In genomic region chr1:153588033-153588432, GRCh38 we compare ENCODE assay signal across 4 cellular contexts. TPM values are rescaled to one million over a fixed set of nuclear protein-coding genes. Genes with fewer than 3 reads are reported as not detected.
"Had no signal": no experiment of that assay in that cellular context is flagged by ENCODE, and none has a peak within 500 bp of the region (broad histone marks: within the 10 kb centered on the region; RNA-seq: fewer than 3 reads in every experiment).

No MANE protein-coding gene starts in this region.

RNA-seq across cellular contexts. Expression of gene S100A2, which starts 22.4 kb away (rescaled TPM):
- total RNA-seq: Peyer's patch had no signal

RNA-seq across cellular contexts. Expression of gene S100A14, which starts 28.1 kb away (rescaled TPM):
- total RNA-seq: M059J, RPMI7951, SJSA1 had no signal

RNA-seq across cellular contexts. Expression of gene S100A3, which starts 39.0 kb away (rescaled TPM):
- total RNA-seq: Peyer's patch had no signal
